Comparison of ENCODE assay signal across 8 cellular contexts in the genomic region with DNA sequence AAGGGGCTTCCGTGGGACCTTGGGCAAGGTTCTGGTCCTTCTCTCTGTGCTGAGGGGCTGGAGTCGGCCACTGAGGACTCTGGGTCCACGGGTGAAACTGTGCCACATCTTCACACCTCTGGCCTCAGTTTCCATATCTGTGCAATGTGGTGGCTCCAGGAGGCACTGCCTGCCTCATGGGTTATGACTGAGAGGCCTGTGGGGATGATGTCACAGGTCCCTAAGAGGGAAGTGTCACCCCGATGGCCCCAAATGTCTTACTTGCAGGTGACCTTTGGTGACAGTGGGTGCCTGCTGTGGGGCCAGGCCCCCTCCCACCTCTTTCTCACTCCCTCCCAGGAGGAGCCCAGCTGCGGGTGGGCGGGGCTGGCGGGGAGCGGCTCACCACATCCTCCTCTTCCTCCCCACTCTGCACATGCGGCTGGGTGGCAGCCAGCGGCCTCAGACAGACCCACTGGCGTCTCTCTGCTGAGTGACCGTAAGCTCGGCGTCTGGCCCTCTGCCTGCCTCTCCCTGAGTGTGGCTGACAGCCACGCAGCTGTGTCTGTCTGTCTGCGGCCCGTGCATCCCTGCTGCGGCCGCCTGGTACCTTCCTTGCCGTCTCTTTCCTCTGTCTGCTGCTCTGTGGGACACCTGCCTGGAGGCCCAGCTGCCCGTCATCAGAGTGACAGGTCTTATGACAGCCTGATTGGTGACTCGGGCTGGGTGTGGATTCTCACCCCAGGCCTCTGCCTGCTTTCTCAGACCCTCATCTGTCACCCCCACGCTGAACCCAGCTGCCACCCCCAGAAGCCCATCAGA. TPM values are rescaled to one million over a fixed set of nuclear protein-coding genes. Genes with fewer than 3 reads are reported as not detected.
A peak's percentile ranks its signal among the peaks of the same experiment; 100 is the strongest.
DNase-seq lines count a peak whose midpoint lies in the region; ATAC-seq and TF ChIP-seq lines count a peak whose summit lies in the region.

A gene (plus strand): TSS at position 407 of the 801 bp plus-strand sequence. CDS start 27,898 bp downstream, outside the sequence.

- peaks cover 18 to 37% of the 10 kb centered on the region in 2 donors for H3K36me3 Mint-ChIP-seq in activated T-cell treated with anti-CD3 and anti-CD28 coated beads, Interleukin-2, amount 50 U/mL, for 72 hours (ENCODE audit: insufficient read depth in 2 of 2)

- no peaks in the 10 kb centered on the region for H3K79me2 ChIP-seq in PC-9 (ENCODE audit: low read depth)

- CTCF ChIA-PET in PC-9 (lab: Charles Lee): no interaction called here

- H3K9me3 Mint-ChIP-seq in activated T-cell treated with anti-CD3 and anti-CD28 coated beads, Interleukin-2, amount 50 U/mL, for 72 hours: no peaks in the 10 kb centered on the region

- H3K27ac ChIP-seq in PC-9 (no peak within 1 kb of the TSS), WERI-Rb-1 (no peak within 1 kb of the TSS)

- DNase-seq in SIG-M5 treated with dmso at 0.1 percent for 504 hours (lab: John Stamatoyannopoulos, UW; ENCODE audit: unreplicated experiment) (peak; percentile 65), SIG-M5 (lab: John Stamatoyannopoulos, UW) (no peak), PC-9 (peak in 1 of 2 experiments; percentile 15), cardiac septum (ENCODE audit: low spot score) (peak; percentile 92), WERI-Rb-1 (no peak)
- DNase-seq in activated T-cell treated with anti-CD3 and anti-CD28 coated beads, Interleukin-2, amount 50 U/mL, for 72 hours: peak; percentile 90 to 91
- DNase-seq in stimulated activated CD4-positive, alpha-beta T cell treated with anti-CD3 and anti-CD28 coated beads, Interleukin-4, amount 100 ng/mL, for 1 hour: peak; percentile 81

- peak; percentile 50 for ATAC-seq in HG03066 (IDR thresholded peaks at IDR 0.05; ENCODE audit: low read depth, unreplicated experiment)
- ATAC-seq in activated T-cell treated with anti-CD3 and anti-CD28 coated beads, Interleukin-2, amount 50 U/mL, for 72 hours (replicated peaks in 1 of 2): peak; percentile 69 to 75

- H3F3A ChIP-seq in PC-9 (ENCODE audit: insufficient read depth, low read depth): no peaks in the 10 kb centered on the region

- BruUV-seq in PC-9 (replicated peaks; lab: Mats Ljungman, UMichigan): no TSS peak

- H3K27me3 Mint-ChIP-seq in activated T-cell treated with anti-CD3 and anti-CD28 coated beads, Interleukin-2, amount 50 U/mL, for 72 hours (ENCODE audit: low read depth): no peaks in the 10 kb centered on the region

- H3K36me3 ChIP-seq in PC-9 (ENCODE audit: low read depth) (no peaks in the 10 kb centered on the region), WERI-Rb-1 (no peaks in the 10 kb centered on the region)

- H3K27ac Mint-ChIP-seq in activated T-cell treated with anti-CD3 and anti-CD28 coated beads, Interleukin-2, amount 50 U/mL, for 72 hours: peak within 1 kb of the TSS; percentile 71

- no peaks in the 10 kb centered on the region for H3K4me1 ChIP-seq in PC-9 (replicated peaks; ENCODE audit: insufficient read depth)

- peaks cover 73% of the 10 kb centered on the region for H3K27me3 ChIP-seq in PC-9 (ENCODE audit: insufficient read depth, low read depth)
- no peaks in the 10 kb centered on the region for H3K27me3 ChIP-seq in WERI-Rb-1 (ENCODE audit: insufficient read depth, low read depth, severe bottlenecking)

- no peak within 1 kb of the TSS for H2AFZ ChIP-seq in PC-9

- H3K9me2 ChIP-seq in PC-9 (ENCODE audit: insufficient read depth): no peaks in the 10 kb centered on the region

- POLR2A ChIA-PET in PC-9 (lab: Charles Lee; ENCODE audit: unreplicated experiment): no interaction called here

- H3K4me2 ChIP-seq in PC-9: peak within 1 kb of the TSS; percentile 45; the same call in 1 of the 2 replicates

- no peaks in the 10 kb centered on the region for H4K20me1 ChIP-seq in PC-9 (ENCODE audit: insufficient read depth)

- H3K4me3 Mint-ChIP-seq in activated T-cell treated with anti-CD3 and anti-CD28 coated beads, Interleukin-2, amount 50 U/mL, for 72 hours: peak within 1 kb of the TSS; percentile 94 to 97

- intact Hi-C loops in PC-9 (cut with micrococcal nuclease; ENCODE audit: unreplicated experiment) (no loop called here), cardiac septum (cut with DNase I) (loop anchor here (5.0 kb wide), 1 partner anchor 50 kb away; no protein-coding TSS in a partner anchor)

- TF ChIP-seq CTCF in PC-9 (conservative IDR thresholded peaks at IDR 0.05) (no peak), WERI-Rb-1 (IDR thresholded peaks at IDR 0.05; ENCODE audit: low read depth, low read length) (no peak)

- no peak within 1 kb of the TSS for H3K4me3 ChIP-seq in PC-9
- H3K4me3 ChIP-seq in WERI-Rb-1 (ENCODE audit: low read depth, low read length): no peak within 1 kb of the TSS

- H3K9me3 ChIP-seq in PC-9 (ENCODE audit: insufficient read depth, low read depth): no peaks in the 10 kb centered on the region
- no peaks in the 10 kb centered on the region for H3K9me3 ChIP-seq in WERI-Rb-1 (ENCODE audit: severe bottlenecking)

- H3K4me1 Mint-ChIP-seq in activated T-cell treated with anti-CD3 and anti-CD28 coated beads, Interleukin-2, amount 50 U/mL, for 72 hours (ENCODE audit: low read depth): peaks cover 44% of the 10 kb centered on the region

RNA-seq across cellular contexts. Expression of the gene that starts here (rescaled TPM):
- total RNA-seq in PC-9 (2021) (0.35 and 3.8 TPM in 2 replicates), cardiac septum (1.4 TPM)
- total RNA-seq in activated T-cell treated with anti-CD3 and anti-CD28 coated beads, Interleukin-2, amount 50 U/mL, for 72 hours: 100 to 1,000 TPM; 155 to 166 TPM

Comparison
In these comparisons a context has a peak if more than half of its experiments do, and no peak if none do; other contexts are left out.
1. RNA of the gene that starts here (total RNA-seq): 155 to 166 TPM in activated T-cell treated with anti-CD3 and anti-CD28 coated beads, Interleukin-2, amount 50 U/mL, for 72 hours; 0.35 to 3.8 TPM in PC-9 and 1.4 TPM in cardiac septum (single experiment); every median in the first group is over 10 times any median in the second.
2. DNase-seq: peak in SIG-M5 treated with dmso at 0.1 percent for 504 hours (single experiment), activated T-cell treated with anti-CD3 and anti-CD28 coated beads, Interleukin-2, amount 50 U/mL, for 72 hours (2 of 2), cardiac septum (single experiment) and stimulated activated CD4-positive, alpha-beta T cell treated with anti-CD3 and anti-CD28 coated beads, Interleukin-4, amount 100 ng/mL, for 1 hour (single experiment); none in SIG-M5 (single experiment) and WERI-Rb-1 (single experiment).